In the genomic region with DNA sequence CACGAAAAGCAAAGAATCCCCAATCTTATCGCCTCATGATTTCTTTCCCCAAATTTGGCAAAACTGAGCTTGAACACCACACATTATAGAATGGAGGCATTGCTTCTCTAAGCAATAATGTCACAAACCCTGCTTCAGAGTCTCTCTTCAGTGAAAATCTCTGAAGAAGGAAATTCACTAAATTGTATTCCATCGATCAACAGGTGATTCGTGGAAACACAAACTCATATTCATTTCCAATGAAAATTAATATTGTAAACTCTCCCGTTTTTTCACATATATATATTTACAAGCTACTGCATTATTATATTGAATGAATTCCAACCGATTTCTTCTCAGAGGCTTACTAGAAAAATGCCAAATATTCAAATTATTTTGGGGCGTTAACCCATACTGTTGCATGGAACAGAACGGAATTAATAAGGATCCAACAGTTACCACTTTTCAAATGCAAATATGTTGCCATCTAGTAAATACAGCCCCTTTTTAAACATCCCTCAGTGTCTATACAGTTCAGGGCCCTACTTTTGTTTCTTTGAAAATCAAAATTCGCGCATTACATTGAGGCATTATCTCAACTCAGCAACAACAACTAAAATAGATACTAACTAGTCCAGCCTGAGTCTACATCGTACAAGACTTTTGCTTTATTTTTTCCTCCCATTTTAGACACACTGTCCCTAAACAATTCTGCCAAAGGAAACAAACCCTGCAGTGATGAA, we compare ENCODE assay signal across 1 cellular context.
TF ChIP-seq lines count a peak whose summit lies in the region.

No MANE protein-coding gene starts in this region.

TF ChIP-seq in IMR-90, 13 proteins besides CTCF, POLR2A, EP300 and RAD21 (continued from another document):
- TF ChIP-seq, protein P1, sequence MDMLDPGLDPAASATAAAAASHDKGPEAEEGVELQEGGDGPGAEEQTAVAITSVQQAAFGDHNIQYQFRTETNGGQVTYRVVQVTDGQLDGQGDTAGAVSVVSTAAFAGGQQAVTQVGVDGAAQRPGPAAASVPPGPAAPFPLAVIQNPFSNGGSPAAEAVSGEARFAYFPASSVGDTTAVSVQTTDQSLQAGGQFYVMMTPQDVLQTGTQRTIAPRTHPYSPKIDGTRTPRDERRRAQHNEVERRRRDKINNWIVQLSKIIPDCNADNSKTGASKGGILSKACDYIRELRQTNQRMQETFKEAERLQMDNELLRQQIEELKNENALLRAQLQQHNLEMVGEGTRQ (IDR thresholded peaks at IDR 0.05; ENCODE audit: low read depth, low read length), result no peak
- no peak for TF ChIP-seq RFX5 (IDR thresholded peaks at IDR 0.05; ENCODE audit: low read depth, low read length)
- TF ChIP-seq, protein P2, sequence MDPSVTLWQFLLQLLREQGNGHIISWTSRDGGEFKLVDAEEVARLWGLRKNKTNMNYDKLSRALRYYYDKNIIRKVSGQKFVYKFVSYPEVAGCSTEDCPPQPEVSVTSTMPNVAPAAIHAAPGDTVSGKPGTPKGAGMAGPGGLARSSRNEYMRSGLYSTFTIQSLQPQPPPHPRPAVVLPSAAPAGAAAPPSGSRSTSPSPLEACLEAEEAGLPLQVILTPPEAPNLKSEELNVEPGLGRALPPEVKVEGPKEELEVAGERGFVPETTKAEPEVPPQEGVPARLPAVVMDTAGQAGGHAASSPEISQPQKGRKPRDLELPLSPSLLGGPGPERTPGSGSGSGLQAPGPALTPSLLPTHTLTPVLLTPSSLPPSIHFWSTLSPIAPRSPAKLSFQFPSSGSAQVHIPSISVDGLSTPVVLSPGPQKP (IDR thresholded peaks at IDR 0.05; ENCODE audit: borderline replicate concordance, low read depth, low read length), result no peak
- no peak for TF ChIP-seq BHLHE40 (IDR thresholded peaks at IDR 0.05; ENCODE audit: low read depth, low read length)
- TF ChIP-seq MAFK (IDR thresholded peaks at IDR 0.05; ENCODE audit: low read depth, low read length), result no peak
- no peak for TF ChIP-seq NFE2L2 (IDR thresholded peaks at IDR 0.05; ENCODE audit: low read depth, low read length)
- no peak for TF ChIP-seq MAZ (IDR thresholded peaks at IDR 0.05; ENCODE audit: borderline replicate concordance, low read depth, low read length)
TF ChIP-seq in IMR-90: peak in this region for 0.
